ENCODE assay signal across 1 cellular context in the genomic region with DNA sequence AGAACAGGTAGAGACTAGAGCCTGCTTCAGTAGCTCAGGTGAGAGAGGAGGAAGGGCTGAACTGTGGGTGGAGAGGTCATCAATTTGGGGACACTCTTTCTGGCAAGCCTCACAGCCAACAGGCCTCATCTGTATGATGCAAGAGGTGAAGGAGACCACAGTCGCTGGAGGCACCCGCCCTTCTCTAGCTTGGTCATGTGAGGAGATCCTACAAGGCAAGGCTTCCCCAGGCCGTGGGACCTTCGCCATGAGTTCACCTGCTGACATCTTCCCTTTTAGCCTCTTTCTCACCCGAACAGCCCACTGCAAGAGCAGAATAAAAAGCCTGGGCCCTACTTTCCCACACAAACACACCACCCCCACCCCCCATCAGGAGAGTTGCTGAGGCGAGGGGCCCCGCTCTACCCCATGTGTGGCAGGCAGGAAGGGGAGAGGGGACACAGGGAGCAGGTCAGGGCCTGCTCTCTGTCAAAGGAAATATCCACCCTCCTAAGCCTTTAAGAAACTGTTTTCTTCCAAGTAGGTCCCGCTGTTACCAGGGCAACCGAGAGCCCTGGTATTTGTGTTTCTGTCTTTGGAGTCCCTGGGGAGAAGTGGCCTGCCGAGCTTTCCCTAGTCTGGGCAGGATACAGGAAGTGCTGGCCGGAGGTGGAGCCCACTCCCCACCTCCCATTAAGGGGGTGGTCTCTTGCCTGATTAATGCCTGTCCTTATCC.
TF ChIP-seq lines count a peak whose summit lies in the region.

No MANE protein-coding gene starts in this region.

TF ChIP-seq in HEK293, 187 proteins besides CTCF, POLR2A, EP300 and RAD21 (continued from another document):
- TF ChIP-seq, protein P1, sequence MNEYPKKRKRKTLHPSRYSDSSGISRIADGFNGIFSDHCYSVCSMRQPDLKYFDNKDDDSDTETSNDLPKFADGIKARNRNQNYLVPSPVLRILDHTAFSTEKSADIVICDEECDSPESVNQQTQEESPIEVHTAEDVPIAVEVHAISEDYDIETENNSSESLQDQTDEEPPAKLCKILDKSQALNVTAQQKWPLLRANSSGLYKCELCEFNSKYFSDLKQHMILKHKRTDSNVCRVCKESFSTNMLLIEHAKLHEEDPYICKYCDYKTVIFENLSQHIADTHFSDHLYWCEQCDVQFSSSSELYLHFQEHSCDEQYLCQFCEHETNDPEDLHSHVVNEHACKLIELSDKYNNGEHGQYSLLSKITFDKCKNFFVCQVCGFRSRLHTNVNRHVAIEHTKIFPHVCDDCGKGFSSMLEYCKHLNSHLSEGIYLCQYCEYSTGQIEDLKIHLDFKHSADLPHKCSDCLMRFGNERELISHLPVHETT (tag by site-specific recombination; IDR thresholded peaks at IDR 0.05) = no peak
- no peak for TF ChIP-seq ZNF311 (tag by site-specific recombination; IDR thresholded peaks at IDR 0.05; ENCODE audit: borderline replicate concordance)
